In genomic region chr4:52665592-52665991, GRCh38 we compare ENCODE assay signal across 8 cellular contexts. TPM values are rescaled to one million over a fixed set of nuclear protein-coding genes. Genes with fewer than 3 reads are reported as not detected.
DNase-seq lines count a peak whose midpoint lies in the region; ATAC-seq and TF ChIP-seq lines count a peak whose summit lies in the region.

No MANE protein-coding gene starts in this region.

- intact Hi-C loops in IMR-90 (cut with micrococcal nuclease): no loop called here
- intact Hi-C loops in colonic mucosa (cut with DNase I): loop anchor here (5.0 kb wide), 1 partner anchor 118 kb away; no protein-coding TSS in a partner anchor

- H3K56ac ChIP-seq in IMR-90 (ENCODE audit: extremely low read depth, insufficient read depth, low read length): no peak overlapping the region

- no peak overlapping the region for H4K5ac ChIP-seq in IMR-90 (ENCODE audit: low read depth, low read length)

- no peak overlapping the region for H2BK5ac ChIP-seq in IMR-90 (ENCODE audit: low read depth, low read length, poor library complexity, severe bottlenecking)

- dilution Hi-C loops in IMR-90 (cut with HindIII; ENCODE audit: low sequenced_read_pairs, unreplicated experiment): no loop called here

- H3K4me3 ChIP-seq in IMR-90 (ENCODE audit: insufficient read depth, low read depth, low read length) (no peak overlapping the region), colonic mucosa (no peak overlapping the region), suprapubic skin (no peak overlapping the region)

- no peaks in the 10 kb centered on the region for H3K4me1 ChIP-seq in IMR-90 (ENCODE audit: control insufficient read depth, insufficient read depth, low read length)
- no peaks in the 10 kb centered on the region for H3K4me1 ChIP-seq in colonic mucosa
- H3K4me1 ChIP-seq in suprapubic skin: no peaks in the 10 kb centered on the region

- H3K23ac ChIP-seq in IMR-90 (ENCODE audit: low read depth, low read length): no peak overlapping the region

- no TSS peak for BruUV-seq in IMR-90 (replicated peaks; lab: Mats Ljungman, UMichigan)

- TF ChIP-seq POLR2A in IMR-90 (IDR thresholded peaks at IDR 0.05; ENCODE audit: low read depth, low read length) (no peak), suprapubic skin (IDR thresholded peaks at IDR 0.05) (no peak)

- H2BK20ac ChIP-seq in IMR-90 (ENCODE audit: low read depth, low read length): no peak overlapping the region

- no peak overlapping the region for H4K8ac ChIP-seq in IMR-90 (ENCODE audit: low read depth in 2 of 2, low read length in 2 of 2)

- no peaks in the 10 kb centered on the region for H3K9me1 ChIP-seq in IMR-90 (ENCODE audit: insufficient read depth, low read length)

- H2BK120ac ChIP-seq in IMR-90 (ENCODE audit: low read depth, low read length): no peak overlapping the region

- H3K27ac ChIP-seq in IMR-90 (ENCODE audit: insufficient read depth, low read length) (no peak overlapping the region), colonic mucosa (no peak overlapping the region), suprapubic skin (no peak overlapping the region)

- CTCF ChIA-PET in IMR-90 (lab: Yijun Ruan, JAX): no interaction called here

- peak; percentile 46 for TF ChIP-seq RAD21 in IMR-90 (IDR thresholded peaks at IDR 0.05; ENCODE audit: low read length)

- no peaks in the 10 kb centered on the region; the same call in 1 of the 2 replicates for H3K27me3 ChIP-seq in IMR-90 (ENCODE audit: control insufficient read depth, insufficient read depth, low read length)
- H3K27me3 ChIP-seq in colonic mucosa: no peaks in the 10 kb centered on the region
- no peaks in the 10 kb centered on the region for H3K27me3 ChIP-seq in suprapubic skin

- no peak overlapping the region for H2BK15ac ChIP-seq in IMR-90 (ENCODE audit: low read depth, low read length)

- WGBS in IMR-90 (ENCODE audit: extremely low coverage in 2 of 2, insufficient read length in 1 of 2), 2 experiments: no CpG with 5 or more reads among the region's 2 CpGs
- WGBS in suprapubic skin: 12% methylated on average over 2 of the region's 2 CpGs

- ATAC-seq in GM19468 (IDR thresholded peaks at IDR 0.05; ENCODE audit: extremely low read depth, unreplicated experiment) (peak; percentile 70), IMR-90 (ENCODE audit: low read depth) (no peak), GM21528 (IDR thresholded peaks at IDR 0.05; ENCODE audit: low FRiP score, unreplicated experiment) (no peak)

- DNase-seq in COR-L47 (lab: John Stamatoyannopoulos, UW) (peak; percentile 12), IMR-90 (no peak), colonic mucosa (no peak), NCI-H446 treated with DMSO at 0.1 percent for 48 hours (lab: John Stamatoyannopoulos, UW) (no peak), NCI-H187 treated with DMSO at 0.1 percent for 48 hours (lab: John Stamatoyannopoulos, UW) (no peak), suprapubic skin (ENCODE audit: low spot score in 2 of 2) (no peak)

- H4K20me1 ChIP-seq in IMR-90 (ENCODE audit: insufficient read depth, low read length): no peaks in the 10 kb centered on the region

- H3K36me3 ChIP-seq in IMR-90 (ENCODE audit: control insufficient read depth, insufficient read depth, low read length) (no peaks in the 10 kb centered on the region), colonic mucosa (no peaks in the 10 kb centered on the region), suprapubic skin (no peaks in the 10 kb centered on the region)

- H2AK9ac ChIP-seq in IMR-90 (replicated peaks; ENCODE audit: low read depth, low read length, poor library complexity): no peak overlapping the region

- no peaks in the 10 kb centered on the region; the same call in 1 of the 2 replicates for H3K9me3 ChIP-seq in IMR-90 (ENCODE audit: control insufficient read depth, insufficient read depth, low read length)
- no peaks in the 10 kb centered on the region for H3K9me3 ChIP-seq in colonic mucosa
- no peaks in the 10 kb centered on the region for H3K9me3 ChIP-seq in suprapubic skin

- no peak overlapping the region for H2AK5ac ChIP-seq in IMR-90 (ENCODE audit: low read depth, low read length)

- H4K91ac ChIP-seq in IMR-90 (ENCODE audit: insufficient read depth, low read depth, low read length): no peak overlapping the region

- TF ChIP-seq CTCF in IMR-90 (conservative IDR thresholded peaks at IDR 0.05; ENCODE audit: low read depth, low read length): peak; percentile 28; the same call in 1 of the 2 replicates
- peak; percentile 16 for TF ChIP-seq CTCF in colonic mucosa (IDR thresholded peaks at IDR 0.05)
- no peak for TF ChIP-seq CTCF in suprapubic skin (IDR thresholded peaks at IDR 0.05)

- H3K18ac ChIP-seq in IMR-90 (ENCODE audit: low read depth, low read length): no peak overlapping the region

- no peak overlapping the region for H2AFZ ChIP-seq in IMR-90 (replicated peaks; ENCODE audit: low read length, poor library complexity)

- POLR2A ChIA-PET in IMR-90 (lab: Charles Lee; ENCODE audit: unreplicated experiment): interaction anchor here (0.6 kb wide), 1 partner anchor 39 kb away, joined by 5 read pairs; no protein-coding TSS in a partner anchor

- TF ChIP-seq EP300 in suprapubic skin (IDR thresholded peaks at IDR 0.05): no peak

- H3K4ac ChIP-seq in IMR-90 (ENCODE audit: low read depth, low read length): no peak overlapping the region

- H3K79me1 ChIP-seq in IMR-90 (ENCODE audit: low read depth in 1 of 2, low read length in 2 of 2): peaks cover 2 to 3% of the 10 kb centered on the region in 2 experiments; a peak in 2 of 4 replicates

- in situ Hi-C loops in IMR-90 (cut with MboI; ENCODE audit: low sequenced_read_pairs): loop anchor here (10.0 kb wide), 1 partner anchor 291 kb away; no protein-coding TSS in a partner anchor

- no peak overlapping the region for H3K4me2 ChIP-seq in IMR-90 (ENCODE audit: low read depth, low read length)

- H3K9ac ChIP-seq in IMR-90 (ENCODE audit: low read depth, low read length) (no peak overlapping the region), colonic mucosa (ENCODE audit: low read depth in 2 of 2, low read length in 2 of 2) (no peak overlapping the region)

- H3K14ac ChIP-seq in IMR-90 (replicated peaks; ENCODE audit: low read depth, low read length): no peak overlapping the region

TF ChIP-seq in IMR-90, 13 proteins besides CTCF, POLR2A, EP300 and RAD21:
- TF ChIP-seq FOS (IDR thresholded peaks at IDR 0.05; ENCODE audit: low read depth, low read length) (no peak), MAZ (IDR thresholded peaks at IDR 0.05; ENCODE audit: borderline replicate concordance, low read depth, low read length) (no peak), SMC3 (IDR thresholded peaks at IDR 0.05; ENCODE audit: low read depth, low read length) (peak; percentile 26; the same call in 1 of the 2 replicates)

RNA-seq across cellular contexts. Expression of gene USP46, which starts 6.5 kb away (rescaled TPM):
- total RNA-seq in IMR-90 (2012; rRNA removed): 15.4 and 20.3 TPM in 2 replicates
- polyA plus RNA-seq in IMR-90 (2012; rRNA removed): 6.0 and 9.3 TPM in 2 replicates
- polyA plus RNA-seq in IMR-90 (2012; cell fraction: cytosol; rRNA removed): 1.5 and 2.0 TPM in 2 replicates
- polyA plus RNA-seq in IMR-90 (2012; cell fraction: nucleus; rRNA removed; ENCODE audit: low replicate concordance): 1.7 and 8.4 TPM in 2 replicates
- total RNA-seq in colonic mucosa: 10 to 100 TPM; 10.0 to 15.0 TPM
- 10 to 100 TPM in 2 of 4 donors, 1 to 10 TPM in 2; 8.4 to 17.5 (median 10.5) TPM for total RNA-seq in suprapubic skin

Comparison
In these comparisons a context has a peak if more than half of its experiments do, and no peak if none do; other contexts are left out.
1. CTCF ChIP-seq: peak in IMR-90 (single experiment) and colonic mucosa (single experiment); none in suprapubic skin (0 of 2).